ENCODE assay signal across 6 cellular contexts in genomic region chr17:47850373-47850691, GRCh38. TPM values are rescaled to one million over a fixed set of nuclear protein-coding genes. Genes with fewer than 3 reads are reported as not detected.
DNase-seq lines count a peak whose midpoint lies in the region; ATAC-seq and TF ChIP-seq lines count a peak whose summit lies in the region.

No MANE protein-coding gene starts in this region.

- H3K4me3 Mint-ChIP-seq in IgD-negative memory B cell: peak overlapping the region in 3 of 4 donors; percentile 46 to 86 (median 79)
- peak overlapping the region; percentile 49 for H3K4me3 Mint-ChIP-seq in central memory CD8-positive, alpha-beta T cell
- peak overlapping the region; percentile 82 for H3K4me3 Mint-ChIP-seq in neural progenitor cell

- H3K36me3 Mint-ChIP-seq in IgD-negative memory B cell (peaks cover 2% of the 10 kb centered on the region), neural progenitor cell (peaks cover 2% of the 10 kb centered on the region)
- H3K36me3 Mint-ChIP-seq in central memory CD8-positive, alpha-beta T cell (ENCODE audit: insufficient read depth): peaks cover 3% of the 10 kb centered on the region

- H3K9me3 ChIP-seq in neural progenitor cell (ENCODE audit: low read depth): no peaks in the 10 kb centered on the region
- no peaks in the 10 kb centered on the region for H3K9me3 ChIP-seq in A673 (ENCODE audit: low read depth, low read length, poor library complexity, severe bottlenecking)

- H3K27me3 ChIP-seq in neural progenitor cell (peaks cover 100% of the 10 kb centered on the region), A673 (replicated peaks; ENCODE audit: insufficient read depth, low read depth, low read length, poor library complexity) (peaks cover 97% of the 10 kb centered on the region)

- no peak for ATAC-seq in central memory CD8-positive, alpha-beta T cell (replicated peaks; ENCODE audit: extremely low read depth, poor library complexity, severe bottlenecking)

- CTCF ChIA-PET in A673 (lab: Charles Lee): no interaction called here

- H2AFZ ChIP-seq in neural progenitor cell (replicated peaks): peak overlapping the region; percentile 83

- intact Hi-C loops in A673 (cut with micrococcal nuclease; ENCODE audit: unreplicated experiment): no loop called here

- H3F3A ChIP-seq in neural progenitor cell (ENCODE audit: low read depth): peaks cover 15% of the 10 kb centered on the region

- peaks cover 36% of the 10 kb centered on the region for H4K20me1 ChIP-seq in neural progenitor cell (ENCODE audit: low read depth)

- H3K4me3 ChIP-seq in neural progenitor cell: peak overlapping the region; percentile 46
- H3K4me3 ChIP-seq in A673 (ENCODE audit: low read depth, low read length, poor library complexity, severe bottlenecking): no peak overlapping the region

- BruUV-seq in A673 (replicated peaks; lab: Mats Ljungman, UMichigan): no TSS peak

- peak overlapping the region; percentile 83 for H3K4me2 ChIP-seq in neural progenitor cell

- H3K79me2 ChIP-seq in neural progenitor cell (ENCODE audit: low read depth): no peaks in the 10 kb centered on the region

- H3K27ac ChIP-seq in neural progenitor cell (no peak overlapping the region), A673 (ENCODE audit: low read depth, low read length, poor library complexity, severe bottlenecking) (no peak overlapping the region)

- H3K27me3 Mint-ChIP-seq in IgD-negative memory B cell (peaks cover 70% of the 10 kb centered on the region), neural progenitor cell (ENCODE audit: insufficient read depth, low read depth) (peaks cover 85% of the 10 kb centered on the region)
- peaks cover 90% of the 10 kb centered on the region for H3K27me3 Mint-ChIP-seq in central memory CD8-positive, alpha-beta T cell

- TF ChIP-seq CTCF in neural progenitor cell (IDR thresholded peaks at IDR 0.05): no peak
- no peak for TF ChIP-seq CTCF in A673 (conservative IDR thresholded peaks at IDR 0.05; ENCODE audit: low read depth, low read length)

- no peak overlapping the region for H3K9ac ChIP-seq in neural progenitor cell

- POLR2A ChIA-PET in A673 (lab: Charles Lee; ENCODE audit: low non-redundant PET): no interaction called here

- no peaks in the 10 kb centered on the region for H3K9me3 Mint-ChIP-seq in IgD-negative memory B cell
- no peaks in the 10 kb centered on the region for H3K9me3 Mint-ChIP-seq in central memory CD8-positive, alpha-beta T cell
- H3K9me3 Mint-ChIP-seq in neural progenitor cell: peaks cover 2% of the 10 kb centered on the region

- H3K4me1 ChIP-seq in neural progenitor cell (peaks cover 19% of the 10 kb centered on the region), A673 (ENCODE audit: insufficient read depth, low read length, poor library complexity, severe bottlenecking) (no peaks in the 10 kb centered on the region)

- H3K36me3 ChIP-seq in neural progenitor cell: no peaks in the 10 kb centered on the region
- H3K36me3 ChIP-seq in A673 (ENCODE audit: insufficient read depth, low read length, poor library complexity, severe bottlenecking): no peaks in the 10 kb centered on the region

- DNase-seq in central memory CD8-positive, alpha-beta T cell (ENCODE audit: low spot score in 2 of 2): no peak
- DNase-seq in neural progenitor cell (ENCODE audit: low spot score): no peak
- DNase-seq in iPS-NIHi7 (ENCODE audit: extremely low spot score): no peak
- DNase-seq in COLO668 (lab: John Stamatoyannopoulos, UW; ENCODE audit: unreplicated experiment): no peak
- DNase-seq in A673 (ENCODE audit: low spot score): no peak

- H3K4me1 Mint-ChIP-seq in IgD-negative memory B cell (peaks cover 11 to 16% (median 12%) of the 10 kb centered on the region in 3 donors), neural progenitor cell (peaks cover 17% of the 10 kb centered on the region)
- H3K4me1 Mint-ChIP-seq in central memory CD8-positive, alpha-beta T cell: peaks cover 18% of the 10 kb centered on the region

- no peak overlapping the region for H3K27ac Mint-ChIP-seq in IgD-negative memory B cell
- no peak overlapping the region for H3K27ac Mint-ChIP-seq in central memory CD8-positive, alpha-beta T cell (ENCODE audit: low read depth)
- H3K27ac Mint-ChIP-seq in neural progenitor cell: no peak overlapping the region

RNA-seq across cellular contexts. Expression of gene SP6, which starts 0.6 kb away (rescaled TPM):
- polyA plus RNA-seq in IgD-negative memory B cell: not detected
- total RNA-seq in neural progenitor cell (ENCODE audit: low replicate concordance): 0.04 and 0.65 TPM in 2 replicates
- 0.15 and 0.66 TPM in 2 replicates for total RNA-seq in A673 (2021)

RNA-seq across cellular contexts. Expression of gene SCRN2, which starts 9.3 kb away (rescaled TPM):
- 19.8 TPM for polyA plus RNA-seq in IgD-negative memory B cell
- total RNA-seq in neural progenitor cell (ENCODE audit: low replicate concordance) (29.8 and 61.3 TPM in 2 replicates), A673 (2021) (6.2 and 11.2 TPM in 2 replicates)

RNA-seq across cellular contexts. Expression of gene LRRC46, which starts 18.9 kb away (rescaled TPM):
- polyA plus RNA-seq in IgD-negative memory B cell: 0.90 TPM
- total RNA-seq in neural progenitor cell (ENCODE audit: low replicate concordance): 0.06 and 0.12 TPM in 2 replicates
- total RNA-seq in A673 (2021): 1.1 and 1.3 TPM in 2 replicates

RNA-seq across cellular contexts. Expression of gene MRPL10, which starts 19.0 kb away (rescaled TPM):
- 36.2 TPM for polyA plus RNA-seq in IgD-negative memory B cell
- total RNA-seq in neural progenitor cell (ENCODE audit: low replicate concordance) (48.2 and 63.3 TPM in 2 replicates), A673 (2021) (30.5 and 42.0 TPM in 2 replicates)

RNA-seq across cellular contexts. Expression of gene OSBPL7, which starts 28.7 kb away (rescaled TPM):
- 8.7 TPM for polyA plus RNA-seq in IgD-negative memory B cell
- total RNA-seq in neural progenitor cell (ENCODE audit: low replicate concordance) (5.1 and 10.8 TPM in 2 replicates), A673 (2021) (9.1 TPM in 2 replicates)
